ENCODE assay signal across 12 cellular contexts in genomic region chr1:183030053-183030452, GRCh38. TPM values are rescaled to one million over a fixed set of nuclear protein-coding genes. Genes with fewer than 3 reads are reported as not detected.
A peak's percentile ranks its signal among the peaks of the same experiment; 100 is the strongest.
DNase-seq lines count a peak whose midpoint lies in the region; ATAC-seq, FAIRE-seq and TF ChIP-seq lines count a peak whose summit lies in the region.
"Had no signal": no experiment of that assay in that cellular context is flagged by ENCODE, and none has a peak within 500 bp of the region (broad histone marks: within the 10 kb centered on the region; RNA-seq: fewer than 3 reads in every experiment).

No MANE protein-coding gene starts in this region.

- TF ChIP-seq CTCF in A549 (IDR thresholded peaks at IDR 0.05): no peak
- TF ChIP-seq CTCF in hepatocyte (IDR thresholded peaks at IDR 0.05; ENCODE audit: poor library complexity): no peak

- no peaks in the 10 kb centered on the region for H3K9me3 ChIP-seq in A549
- no peaks in the 10 kb centered on the region for H3K9me3 ChIP-seq in hepatocyte (ENCODE audit: low read depth)
- H3K9me3 ChIP-seq: esophagus muscularis mucosa had no signal

- TF ChIP-seq RAD21 in A549 (conservative IDR thresholded peaks at IDR 0.05 in 1 of 2, IDR thresholded peaks at IDR 0.05 in 1 of 2): no peak

- DNase-seq in A549 (ENCODE audit: low read depth in 1 of 2, low spot score in 1 of 2) (peak in 1 of 2 experiments; percentile 29), HuH-7 (ENCODE audit: low spot score) (peak; percentile 43), hepatocyte (ENCODE audit: low spot score) (peak; percentile 48), mucosa of gallbladder (ENCODE audit: low spot score) (no peak), RKO (ENCODE audit: low spot score) (no peak)
- no peak for DNase-seq in effector CD4-positive, alpha-beta T cell
- DNase-seq: anterior cingulate cortex; stimulated activated naive CD8-positive, alpha-beta T cell treated with anti-CD3 and anti-CD28 coated beads, Interleukin-15, Interleukin-2, amounts not matched to agents 100 U/mL and 50 U/mL, for 24 hours; T-helper 17 cell had no signal

- peaks cover 13% of the 10 kb centered on the region for H4K20me1 ChIP-seq in hepatocyte (ENCODE audit: insufficient read depth, poor library complexity, severe bottlenecking)

- no peak for TF ChIP-seq EP300 in A549 (IDR thresholded peaks at IDR 0.05)

- H3K27ac ChIP-seq in A549: peak overlapping the region in 1 of 2 experiments; percentile 61; a peak in 4 of 6 replicates
- peak overlapping the region; percentile 73 for H3K27ac ChIP-seq in hepatocyte

- ATAC-seq in A549: peak; percentile 37 to 49; a peak in 3 of 6 replicates
- ATAC-seq in SK-N-SH treated with all-trans-retinoic acid at 6 μM for 48 hours: peak; percentile 23
- no peak for ATAC-seq in GM21723 (IDR thresholded peaks at IDR 0.05; ENCODE audit: unreplicated experiment)
- ATAC-seq: stimulated activated naive CD8-positive, alpha-beta T cell treated with anti-CD3 and anti-CD28 coated beads, Interleukin-15, Interleukin-2, amounts not matched to agents 100 U/mL and 50 U/mL, for 24 hours; T-helper 17 cell had no signal

- H3K4me1 ChIP-seq in A549 (peaks cover 83% of the 10 kb centered on the region), hepatocyte (ENCODE audit: insufficient read depth) (peaks cover 55% of the 10 kb centered on the region)

- no peak for FAIRE-seq in A549 (lab: Jason Lieb, UNC)

- POLR2A ChIA-PET in A549 (lab: Yijun Ruan, JAX): interaction anchor here (0.7 kb wide), 1 partner anchor 8 kb away, joined by 3 read pairs; no protein-coding TSS in a partner anchor

- peak overlapping the region; percentile 55 for H3K4me2 ChIP-seq in A549
- peak overlapping the region; percentile 50 for H3K4me2 ChIP-seq in hepatocyte

- no peak overlapping the region for H3K4me3 ChIP-seq in A549
- no peak overlapping the region for H3K4me3 ChIP-seq in hepatocyte

- 52% methylated on average over 1 of the region's 1 CpG for WGBS in A549 (ENCODE audit: missing lambda C conversion rate)
- WGBS in hepatocyte (ENCODE audit: low lambda C conversion rate, missing lambda C conversion rate): 54% methylated on average over 1 of the region's 1 CpG

- peaks cover 97% of the 10 kb centered on the region for H3K79me2 ChIP-seq in hepatocyte

- no peaks in the 10 kb centered on the region for H3K36me3 ChIP-seq in hepatocyte (replicated peaks; ENCODE audit: insufficient read depth, low read depth)

- TF ChIP-seq POLR2A in A549 (IDR thresholded peaks at IDR 0.05; ENCODE audit: low read length): no peak

- H3K27me3 ChIP-seq in hepatocyte: no peaks in the 10 kb centered on the region
- H3K27me3 ChIP-seq: esophagus muscularis mucosa had no signal

- no peak overlapping the region for H2AFZ ChIP-seq in hepatocyte

- CTCF ChIA-PET in A549 (lab: Yijun Ruan, JAX): interaction anchor here (1.7 to 2.3 kb wide), 2 partner anchors 67 to 205 kb away, joined by 5 to 10 read pairs; no protein-coding TSS in a partner anchor

- no peaks in the 10 kb centered on the region for H3K9me2 ChIP-seq in hepatocyte (replicated peaks; ENCODE audit: insufficient read depth)

TF ChIP-seq in A549, 52 proteins besides CTCF, POLR2A, EP300 and RAD21:
- peak; percentile 9 to 73; a peak in 2 of 4 replicates for TF ChIP-seq CEBPB (IDR thresholded peaks at IDR 0.05)
- TF ChIP-seq CHD4 (IDR thresholded peaks at IDR 0.05; ENCODE audit: borderline replicate concordance): no peak

TF ChIP-seq in SK-N-SH treated with all-trans-retinoic acid at 6 μM for 48 hours, 23 proteins besides CTCF, POLR2A, EP300 and RAD21:
- no peak for TF ChIP-seq BACH2 (CRISPR knock-in tag; IDR thresholded peaks at IDR 0.05; ENCODE audit: borderline replicate concordance)
- TF ChIP-seq PPARA (CRISPR knock-in tag; IDR thresholded peaks at IDR 0.05; ENCODE audit: borderline replicate concordance): no peak
- no peak for TF ChIP-seq TCF4 (CRISPR knock-in tag; IDR thresholded peaks at IDR 0.05; ENCODE audit: borderline replicate concordance)
- no peak for TF ChIP-seq ARNTL (CRISPR knock-in tag; IDR thresholded peaks at IDR 0.05; ENCODE audit: borderline replicate concordance, low read depth)
- TF ChIP-seq TSHZ2 (CRISPR knock-in tag; IDR thresholded peaks at IDR 0.05): no peak
- no peak for TF ChIP-seq ZFP3 (CRISPR knock-in tag; IDR thresholded peaks at IDR 0.05)
- TF ChIP-seq CSDC2 (CRISPR knock-in tag; IDR thresholded peaks at IDR 0.05): no peak
- no peak for TF ChIP-seq TOX (CRISPR knock-in tag; IDR thresholded peaks at IDR 0.05; ENCODE audit: borderline replicate concordance)
- no peak for TF ChIP-seq RARB (CRISPR knock-in tag; IDR thresholded peaks at IDR 0.05)
- no peak for TF ChIP-seq ISL1 (CRISPR knock-in tag; IDR thresholded peaks at IDR 0.05)
- TF ChIP-seq SNAI2 (CRISPR knock-in tag; IDR thresholded peaks at IDR 0.05): no peak

RNA-seq across cellular contexts. Expression of gene LAMC1, which starts 6.8 kb away (rescaled TPM):
- polyA plus RNA-seq in A549 (2011; rRNA removed) (139 and 152 TPM in 2 replicates), A549 (2017; fragmentation: RNase III; extraction: RNeasy Plus Mini Kit Qiagen cat#74134 plus additional on column Dnase treatment) (85.8 to 106 TPM (median 93.7 TPM) in 3 replicates), hepatocyte (78.4 and 86.3 TPM in 2 replicates)
- 39.6 and 43.0 TPM in 2 replicates for polyA plus RNA-seq in A549 (2012; cell fraction: cytosol; rRNA removed)
- polyA plus RNA-seq in A549 (2012; cell fraction: nucleus; rRNA removed): 92.3 and 98.8 TPM in 2 replicates
- 149 and 171 TPM in 2 replicates for polyA minus RNA-seq in A549 (2011; rRNA and poly(A)+ RNA removed)
- total RNA-seq in hepatocyte (178 and 185 TPM in 2 replicates), mucosa of gallbladder (140 TPM)

Comparison
In these comparisons a context has a peak if more than half of its experiments do, and no peak if none do; other contexts are left out.
1. DNase-seq: peak in HuH-7 (single experiment) and hepatocyte (single experiment); none in mucosa of gallbladder (single experiment), RKO (single experiment) and effector CD4-positive, alpha-beta T cell (single experiment).